Comparison of ENCODE assay signal across 8 cellular contexts in the genomic region with DNA sequence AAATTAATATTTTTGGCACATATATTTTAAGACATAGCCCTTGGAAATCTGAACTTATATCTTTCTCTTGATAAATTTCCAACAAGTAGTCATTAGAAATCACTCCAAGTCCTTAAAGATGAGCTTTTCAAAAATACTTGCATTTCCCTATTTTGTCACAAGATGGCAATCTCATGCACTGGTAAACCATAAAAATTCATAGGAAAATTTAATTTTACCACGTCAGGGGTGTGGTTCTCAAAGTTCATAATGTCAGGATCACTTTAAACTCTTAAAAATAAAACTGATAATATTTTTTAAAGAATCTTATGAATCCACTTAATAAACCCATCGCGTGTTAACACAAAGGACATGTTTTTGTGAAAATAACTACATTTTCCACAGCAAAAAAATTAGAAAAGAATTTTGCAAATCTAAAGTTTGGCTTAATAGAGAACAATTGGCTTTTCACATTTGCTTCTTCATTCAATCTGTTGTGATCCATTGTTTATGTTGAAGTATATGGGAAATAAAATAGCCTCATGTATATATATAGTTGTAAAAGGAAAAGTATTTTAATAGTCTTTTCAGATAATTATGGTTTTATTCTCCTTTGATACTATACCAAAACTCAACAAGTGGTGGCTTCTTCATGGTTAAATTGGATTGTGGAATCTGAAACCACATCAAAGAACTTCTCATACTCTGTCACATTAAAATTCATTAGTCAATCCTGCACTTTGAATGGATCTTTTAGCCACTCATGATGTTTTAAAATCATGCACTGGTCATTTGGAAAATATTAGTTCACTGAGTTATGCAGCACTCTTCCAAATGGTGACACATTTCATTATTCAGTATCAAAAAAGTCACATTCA.
A peak's percentile ranks its signal among the peaks of the same experiment; 100 is the strongest.
DNase-seq lines count a peak whose midpoint lies in the region; ATAC-seq and FAIRE-seq lines count a peak whose summit lies in the region.

No MANE protein-coding gene starts in this region.

- peak; percentile 49 for ATAC-seq in Right ventricle myocardium superior (ENCODE audit: poor library complexity)
- ATAC-seq in Right ventricle myocardium inferior = no peak
- ATAC-seq in GM21515 (IDR thresholded peaks at IDR 0.05; ENCODE audit: unreplicated experiment) = no peak

- intact Hi-C loops in Right ventricle myocardium superior (cut with DNase I) (loop anchor here (5.0 kb wide), 1 partner anchor 167 kb away; a partner anchor contains a TSS), Right ventricle myocardium inferior (cut with DNase I) (loop anchor here (1.0 to 5.0 kb wide), 3 partner anchors 167 to 887 kb away; no protein-coding TSS in a partner anchor)

- peak; percentile 93 for FAIRE-seq in endometrium (lab: Jason Lieb, UNC)

- DNase-seq in Right ventricle myocardium superior (no peak), Right ventricle myocardium inferior (ENCODE audit: missing footprints) (no peak), NCI-H69 (lab: John Stamatoyannopoulos, UW) (peak; percentile 63), pons (ENCODE audit: low spot score) (peak; percentile 60), T1000 (lab: John Stamatoyannopoulos, UW) (no peak), activated gamma-delta T cell (lab: John Stamatoyannopoulos, UW) (no peak)

Comparison
In these comparisons a context has a peak if more than half of its experiments do, and no peak if none do; other contexts are left out.
1. DNase-seq: peak in NCI-H69 (single experiment) and pons (single experiment); none in Right ventricle myocardium superior (single experiment), Right ventricle myocardium inferior (single experiment), T1000 (single experiment) and activated gamma-delta T cell (single experiment).